In the genomic region with DNA sequence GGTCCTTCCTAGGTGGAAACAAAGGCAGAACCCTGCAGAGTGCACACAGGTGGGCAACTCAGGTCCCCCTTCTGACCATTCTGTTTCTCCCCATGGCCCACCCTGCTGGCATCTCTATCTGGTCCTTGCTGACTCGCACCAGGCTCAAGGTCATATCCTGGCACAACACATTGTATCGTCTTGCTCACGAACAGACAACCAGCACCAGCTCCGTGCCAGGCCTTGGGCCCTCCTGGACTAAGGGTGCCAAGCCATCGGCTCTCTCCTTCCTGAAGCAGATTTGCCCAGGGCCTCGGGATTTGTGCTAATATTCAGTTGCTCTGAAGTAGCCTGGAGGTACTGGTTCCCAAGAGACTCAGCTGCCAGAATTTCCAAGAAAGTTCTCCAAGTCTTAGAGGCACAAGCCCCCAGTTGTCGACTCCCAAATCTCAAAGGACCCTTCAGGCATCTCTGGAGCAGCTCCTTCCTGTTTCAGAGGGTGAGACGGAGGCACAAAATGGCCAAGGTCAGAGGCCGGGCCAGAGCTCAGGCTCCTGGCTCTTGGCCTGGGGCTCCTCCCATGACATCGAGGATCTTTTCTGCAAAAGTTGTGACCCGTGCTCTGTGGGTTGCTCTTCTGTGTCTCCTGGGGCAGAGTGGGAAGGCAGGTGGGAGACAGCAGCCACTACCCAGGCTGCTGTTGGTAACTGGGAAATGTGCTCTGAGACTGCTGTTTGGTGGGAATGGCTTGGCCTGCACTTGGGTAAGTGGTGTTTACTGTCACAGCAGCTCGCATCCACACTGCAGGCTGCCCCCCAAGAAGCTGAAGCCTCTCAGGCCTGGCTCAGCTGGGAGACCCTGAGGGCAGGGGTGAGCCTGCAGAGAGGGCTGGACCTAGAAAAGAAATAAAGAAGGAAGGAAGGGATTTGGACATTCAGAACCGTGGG, we compare ENCODE assay signal across 17 cellular contexts.
DNase-seq lines count a peak whose midpoint lies in the region; ATAC-seq and TF ChIP-seq lines count a peak whose summit lies in the region.
"Had no signal": no experiment of that assay in that cellular context is flagged by ENCODE, and none has a peak within 500 bp of the region (broad histone marks: within the 10 kb centered on the region; RNA-seq: fewer than 3 reads in every experiment).

No MANE protein-coding gene starts in this region.

- TF ChIP-seq POLR2A in adrenal gland (IDR thresholded peaks at IDR 0.05) (no peak), stomach (IDR thresholded peaks at IDR 0.05) (no peak), body of pancreas (IDR thresholded peaks at IDR 0.05) (no peak)

- H3K27ac ChIP-seq in HUES64 (ENCODE audit: low read depth, low read length) (no peak overlapping the region), adrenal gland (peak overlapping the region in 2 of 5 donors; percentile 42 to 43), right atrium auricular region (peak overlapping the region; percentile 32 to 68), stomach (peak overlapping the region in 4 of 5 donors; percentile 13 to 58 (median 34)), body of pancreas (no peak overlapping the region)

- WGBS in HUES64 = 82% methylated on average over 13 of the region's 13 CpGs
- 36 to 48% (median 44%) methylated on average over 7 to 13 of the region's 13 CpGs for WGBS in adrenal gland, 4 donors
- WGBS in stomach, 5 donors = 68 to 79% (median 76%) methylated on average over 10 to 13 of the region's 13 CpGs
- 47 to 59% methylated on average over 10 to 13 of the region's 13 CpGs for WGBS in body of pancreas, 2 donors

- intact Hi-C loops in adrenal gland (cut with DNase I) = no loop called here
- intact Hi-C loops in stomach (cut with DNase I; ENCODE audit: low total_unique reads) = no loop called here
- intact Hi-C loops in body of pancreas (cut with DNase I) = no loop called here

- H3K4me1 ChIP-seq in HUES64 (ENCODE audit: insufficient read depth, low read length) = peaks cover 12% of the 10 kb centered on the region; the same call in 1 of the 2 replicates
- peaks cover 17 to 19% of the 10 kb centered on the region in 2 donors for H3K4me1 ChIP-seq in adrenal gland (replicated peaks in 1 of 2)
- peaks cover 0 to 26% of the 10 kb centered on the region in 2 donors for H3K4me1 ChIP-seq in right atrium auricular region
- peaks cover 0 to 20% (median 19%) of the 10 kb centered on the region in 4 donors for H3K4me1 ChIP-seq in stomach
- peaks cover 25% of the 10 kb centered on the region for H3K4me1 ChIP-seq in body of pancreas

- no peak for TF ChIP-seq EP300 in stomach (IDR thresholded peaks at IDR 0.05)

- no peak overlapping the region for H3K4me3 ChIP-seq in HUES64 (ENCODE audit: low read length)
- H3K4me3 ChIP-seq in adrenal gland = no peak overlapping the region
- no peak overlapping the region for H3K4me3 ChIP-seq in right atrium auricular region
- no peak overlapping the region for H3K4me3 ChIP-seq in stomach
- no peak overlapping the region for H3K4me3 ChIP-seq in body of pancreas

- H3K36me3 ChIP-seq in HUES64 (ENCODE audit: insufficient read depth, low read length) (no peaks in the 10 kb centered on the region), adrenal gland (replicated peaks in 1 of 2) (peaks cover 0 to 5% of the 10 kb centered on the region in 2 donors), right atrium auricular region (peaks cover 27% of the 10 kb centered on the region), stomach (peaks cover 3 to 43% (median 35%) of the 10 kb centered on the region in 4 donors), body of pancreas (replicated peaks in 1 of 2; ENCODE audit: insufficient read depth in 1 of 2, low read depth in 2 of 2) (no peaks in the 10 kb centered on the region)

- H3K27me3 ChIP-seq in HUES64 (ENCODE audit: insufficient read depth, low read length) = no peaks in the 10 kb centered on the region
- no peaks in the 10 kb centered on the region for H3K27me3 ChIP-seq in adrenal gland
- H3K27me3 ChIP-seq in right atrium auricular region = no peaks in the 10 kb centered on the region
- no peaks in the 10 kb centered on the region for H3K27me3 ChIP-seq in stomach
- H3K27me3 ChIP-seq in body of pancreas = no peaks in the 10 kb centered on the region

- H3K9me3 ChIP-seq in HUES64 (ENCODE audit: insufficient read depth, low read depth, low read length) (no peaks in the 10 kb centered on the region), adrenal gland (replicated peaks in 1 of 3) (no peaks in the 10 kb centered on the region), right atrium auricular region (no peaks in the 10 kb centered on the region), stomach (no peaks in the 10 kb centered on the region), body of pancreas (no peaks in the 10 kb centered on the region)

- TF ChIP-seq CTCF in adrenal gland (IDR thresholded peaks at IDR 0.05) = no peak
- no peak for TF ChIP-seq CTCF in right atrium auricular region (IDR thresholded peaks at IDR 0.05)
- no peak for TF ChIP-seq CTCF in stomach (IDR thresholded peaks at IDR 0.05)
- TF ChIP-seq CTCF in body of pancreas (IDR thresholded peaks at IDR 0.05) = no peak

- DNase-seq in adrenal gland (peak in 6 of 7 donors; percentile 59 to 73 (median 68)), right atrium auricular region (ENCODE audit: low spot score) (no peak), stomach (no peak), NCI-H2196 treated with DMSO at 0.1 percent for 48 hours (lab: John Stamatoyannopoulos, UW; ENCODE audit: unreplicated experiment) (no peak), body of pancreas (no peak), HPDE6-E6E7 (ENCODE audit: extremely low spot score) (no peak)
- DNase-seq: activated CD8-positive, alpha-beta T cell treated with anti-CD3 and anti-CD28 coated beads, Interleukin-2, amount 10 ng/mL, durations not matched to agents 7 days and 5 days; activated naive CD8-positive, alpha-beta T cell treated with anti-CD3 and anti-CD28 coated beads for 36 hours; activated T-cell treated with anti-CD3 and anti-CD28 coated beads, Interleukin-2, amount 50 U/mL, for 4 hours; head of caudate nucleus; mammary epithelial cell; naive thymus-derived CD4-positive, alpha-beta T cell; NCI-H2029; NCI-H446 treated with DMSO at 0.1 percent for 48 hours; stimulated activated naive CD4-positive, alpha-beta T cell; T-helper 17 cell had no signal

- H3K9ac ChIP-seq in HUES64 (ENCODE audit: low read depth, low read length) = peak overlapping the region; percentile 46; the same call in 1 of the 2 replicates

- no peak for ATAC-seq in body of pancreas
- ATAC-seq: activated CD8-positive, alpha-beta T cell treated with anti-CD3 and anti-CD28 coated beads, Interleukin-2, amount 10 ng/mL, durations not matched to agents 7 days and 5 days; activated T-cell treated with anti-CD3 and anti-CD28 coated beads, Interleukin-2, amount 50 U/mL, for 4 hours; naive thymus-derived CD4-positive, alpha-beta T cell; T-helper 17 cell had no signal

Comparison
In these comparisons a context has a peak if more than half of its experiments do, and no peak if none do; other contexts are left out.
1. H3K27ac ChIP-seq: peak in right atrium auricular region (2 of 2) and stomach (4 of 5); none in HUES64 (single experiment) and body of pancreas (0 of 4).
2. DNase-seq: peak in adrenal gland (6 of 7); none in right atrium auricular region (single experiment), stomach (single experiment), NCI-H2196 treated with DMSO at 0.1 percent for 48 hours (single experiment), body of pancreas (0 of 4) and HPDE6-E6E7 (single experiment).